23 cellular contexts compared by ENCODE assay signal in genomic region chr19:16295071-16295470, GRCh38. TPM values are rescaled to one million over a fixed set of nuclear protein-coding genes. Genes with fewer than 3 reads are reported as not detected.
DNase-seq lines count a peak whose midpoint lies in the region; ATAC-seq, FAIRE-seq and TF ChIP-seq lines count a peak whose summit lies in the region.
"Had no signal": no experiment of that assay in that cellular context is flagged by ENCODE, and none has a peak within 500 bp of the region (broad histone marks: within the 10 kb centered on the region; RNA-seq: fewer than 3 reads in every experiment).

No MANE protein-coding gene starts in this region.

- H2AK5ac ChIP-seq in IMR-90 (ENCODE audit: low read depth, low read length), result peak overlapping the region; percentile 27; the same call in 1 of the 2 replicates

- no peak overlapping the region for H3K9ac ChIP-seq in IMR-90 (ENCODE audit: low read depth, low read length)

- H3K14ac ChIP-seq in IMR-90 (replicated peaks; ENCODE audit: low read depth, low read length), result no peak overlapping the region

- no peak overlapping the region for H3K4ac ChIP-seq in IMR-90 (ENCODE audit: low read depth, low read length)

- H3K4me1 ChIP-seq in A549 (peaks cover 28% of the 10 kb centered on the region), IMR-90 (ENCODE audit: control insufficient read depth, insufficient read depth, low read length) (peaks cover 7% of the 10 kb centered on the region), ovary (ENCODE audit: insufficient read depth) (peaks cover 11% of the 10 kb centered on the region), heart left ventricle (peaks cover 0 to 39% (median 23%) of the 10 kb centered on the region in 12 donors)
- H3K4me1 ChIP-seq: BE2C had no signal

- POLR2A ChIA-PET in A549 (lab: Yijun Ruan, JAX) (no interaction called here), IMR-90 (lab: Charles Lee; ENCODE audit: unreplicated experiment) (interaction anchor here (0.6 kb wide), 1 partner anchor 1257 kb away, joined by 3 read pairs; no protein-coding TSS in a partner anchor)

- CTCF ChIA-PET in A549 (lab: Yijun Ruan, JAX) (no interaction called here), IMR-90 (lab: Yijun Ruan, JAX) (no interaction called here)

- no peak overlapping the region for H3K56ac ChIP-seq in IMR-90 (ENCODE audit: extremely low read depth, insufficient read depth, low read length)

- TF ChIP-seq RAD21 in A549 (conservative IDR thresholded peaks at IDR 0.05 in 1 of 2, IDR thresholded peaks at IDR 0.05 in 1 of 2), result no peak
- TF ChIP-seq RAD21 in IMR-90 (IDR thresholded peaks at IDR 0.05; ENCODE audit: low read length), result no peak

- H2BK15ac ChIP-seq in IMR-90 (ENCODE audit: low read depth, low read length), result no peak overlapping the region

- ATAC-seq in A549, result no peak
- ATAC-seq in IMR-90 (ENCODE audit: low read depth), result no peak
- ATAC-seq in heart left ventricle, result no peak
- no peak for ATAC-seq in HG02973 (IDR thresholded peaks at IDR 0.05; ENCODE audit: unreplicated experiment)

- no peak overlapping the region for H3K4me3 ChIP-seq in A549
- no peak overlapping the region for H3K4me3 ChIP-seq in IMR-90 (ENCODE audit: insufficient read depth, low read depth, low read length)
- no peak overlapping the region for H3K4me3 ChIP-seq in fibroblast of the aortic adventitia (ENCODE audit: low read depth, low read length)
- no peak overlapping the region for H3K4me3 ChIP-seq in ovary
- no peak overlapping the region for H3K4me3 ChIP-seq in heart left ventricle
- H3K4me3 ChIP-seq: PC-9 had no signal

- peaks cover 4% of the 10 kb centered on the region; the same call in 1 of the 2 replicates for H3K27me3 ChIP-seq in IMR-90 (ENCODE audit: control insufficient read depth, insufficient read depth, low read length)
- H3K27me3 ChIP-seq in ovary, result no peaks in the 10 kb centered on the region
- H3K27me3 ChIP-seq in heart left ventricle, result no peaks in the 10 kb centered on the region
- H3K27me3 ChIP-seq: BE2C had no signal

- no peak for FAIRE-seq in A549 (lab: Jason Lieb, UNC)
- FAIRE-seq: GM18507 had no signal

- no peak overlapping the region for H3K23ac ChIP-seq in IMR-90 (ENCODE audit: low read depth, low read length)

- no TSS peak for BruUV-seq in IMR-90 (replicated peaks; lab: Mats Ljungman, UMichigan)

- H4K20me1 ChIP-seq in IMR-90 (ENCODE audit: insufficient read depth, low read length), result no peaks in the 10 kb centered on the region

- no peak overlapping the region for H4K91ac ChIP-seq in IMR-90 (ENCODE audit: insufficient read depth, low read depth, low read length)

- H4K5ac ChIP-seq in IMR-90 (ENCODE audit: low read depth, low read length), result no peak overlapping the region

- H2BK120ac ChIP-seq in IMR-90 (ENCODE audit: low read depth, low read length), result no peak overlapping the region

- H3K4me2 ChIP-seq in A549, result no peak overlapping the region
- no peak overlapping the region for H3K4me2 ChIP-seq in IMR-90 (ENCODE audit: low read depth, low read length)
- H3K4me2 ChIP-seq: PC-9 had no signal

- TF ChIP-seq POLR2A in A549 (IDR thresholded peaks at IDR 0.05; ENCODE audit: low read length) (no peak), IMR-90 (IDR thresholded peaks at IDR 0.05; ENCODE audit: low read depth, low read length) (no peak), ovary (IDR thresholded peaks at IDR 0.05) (no peak), heart left ventricle (IDR thresholded peaks at IDR 0.05) (no peak)

- no peak overlapping the region for H2AK9ac ChIP-seq in IMR-90 (replicated peaks; ENCODE audit: low read depth, low read length, poor library complexity)

- dilution Hi-C loops in IMR-90 (cut with HindIII; ENCODE audit: low sequenced_read_pairs, unreplicated experiment), result no loop called here

- peaks cover 0 to 6% of the 10 kb centered on the region in 2 donors for H3K4me1 Mint-ChIP-seq in immature natural killer cell

- no peak for DNase-seq in A549 (ENCODE audit: low read depth in 1 of 2, low spot score in 1 of 2)
- no peak for DNase-seq in IMR-90
- peak; percentile 62 for DNase-seq in fibroblast of the aortic adventitia (ENCODE audit: low read depth)
- DNase-seq in ovary, result peak in 4 of 5 donors; percentile 31 to 64 (median 54)
- DNase-seq in immature natural killer cell, result no peak
- no peak for DNase-seq in heart left ventricle
- DNase-seq in NCI-H1092 treated with DMSO at 0.1 percent for 48 hours (lab: John Stamatoyannopoulos, UW), result no peak
- DNase-seq: BE2C, GDM1, GOT3, HCEC 1CT, Karpas-422, NCI-H1417 treated with DMSO at 0.1 percent for 48 hours, NCI-H187 treated with DMSO at 0.1 percent for 48 hours, NCI-H2107, NCI-H2227 treated with DMSO at 0.1 percent for 48 hours, NCI-H510A, NCI-H748 treated with DMSO at 0.1 percent for 48 hours, RPMI8226, SHP77 had no signal

- no peak overlapping the region for H3K4me3 Mint-ChIP-seq in immature natural killer cell

- in situ Hi-C loops in IMR-90 (cut with MboI; ENCODE audit: low sequenced_read_pairs), result no loop called here

- H3K36me3 ChIP-seq in IMR-90 (ENCODE audit: control insufficient read depth, insufficient read depth, low read length) (no peaks in the 10 kb centered on the region), ovary (no peaks in the 10 kb centered on the region), heart left ventricle (no peaks in the 10 kb centered on the region)
- H3K36me3 ChIP-seq: BE2C had no signal

- peak overlapping the region; percentile 43 to 71; a peak in 2 of 6 replicates for H3K27ac ChIP-seq in A549
- no peak overlapping the region for H3K27ac ChIP-seq in IMR-90 (ENCODE audit: insufficient read depth, low read length)
- no peak overlapping the region for H3K27ac ChIP-seq in ovary
- no peak overlapping the region for H3K27ac ChIP-seq in heart left ventricle

- H3K36me3 Mint-ChIP-seq in immature natural killer cell, result no peaks in the 10 kb centered on the region

- H3K27ac Mint-ChIP-seq in immature natural killer cell, result no peak overlapping the region

- 88% methylated on average over 11 of the region's 11 CpGs for WGBS in A549 (ENCODE audit: missing lambda C conversion rate)
- 73% methylated on average over 4 of the region's 11 CpGs; no CpG with 5 or more reads in 1 of the 2 experiments for WGBS in IMR-90 (ENCODE audit: extremely low coverage in 2 of 2, insufficient read length in 1 of 2), 2 experiments
- 54 to 76% (median 60%) methylated on average over 11 of the region's 11 CpGs for WGBS in ovary, 3 donors
- 70 to 81% (median 74%) methylated on average over 11 of the region's 11 CpGs for WGBS in heart left ventricle, 4 donors

- intact Hi-C loops in IMR-90 (cut with micrococcal nuclease), result no loop called here
- intact Hi-C loops in ovary (cut with DNase I), result no loop called here
- intact Hi-C loops in heart left ventricle (cut with DNase I), result loop anchor here in 1 of 10 donors (1.0 kb wide), 1 partner anchor 18 kb away; no protein-coding TSS in a partner anchor

- no peaks in the 10 kb centered on the region for H3K9me3 Mint-ChIP-seq in immature natural killer cell

- H3K9me1 ChIP-seq in IMR-90 (ENCODE audit: insufficient read depth, low read length), result peaks cover 6% of the 10 kb centered on the region; the same call in 1 of the 2 replicates

- TF ChIP-seq CTCF in A549 (IDR thresholded peaks at IDR 0.05) (no peak), IMR-90 (conservative IDR thresholded peaks at IDR 0.05; ENCODE audit: low read depth, low read length) (no peak), fibroblast of the aortic adventitia (IDR thresholded peaks at IDR 0.05; ENCODE audit: insufficient read depth, low read length) (no peak), ovary (IDR thresholded peaks at IDR 0.05) (no peak), heart left ventricle (IDR thresholded peaks at IDR 0.05) (no peak)

- no peak overlapping the region for H3K18ac ChIP-seq in IMR-90 (ENCODE audit: low read depth, low read length)

- TF ChIP-seq EP300 in A549 (IDR thresholded peaks at IDR 0.05), result no peak
- TF ChIP-seq EP300 in ovary (IDR thresholded peaks at IDR 0.05), result no peak

- H2BK20ac ChIP-seq in IMR-90 (ENCODE audit: low read depth, low read length), result no peak overlapping the region

- no peaks in the 10 kb centered on the region for H3K9me3 ChIP-seq in A549
- no peaks in the 10 kb centered on the region for H3K9me3 ChIP-seq in IMR-90 (ENCODE audit: control insufficient read depth, insufficient read depth, low read length)
- no peaks in the 10 kb centered on the region for H3K9me3 ChIP-seq in ovary
- peaks cover 0 to 3% (median 0%) of the 10 kb centered on the region in 12 donors for H3K9me3 ChIP-seq in heart left ventricle
- H3K9me3 ChIP-seq: BE2C had no signal

- no peaks in the 10 kb centered on the region for H3K79me1 ChIP-seq in IMR-90 (ENCODE audit: low read depth in 1 of 2, low read length in 2 of 2)

- peaks cover 0 to 5% (median 0%) of the 10 kb centered on the region in 3 donors for H3K27me3 Mint-ChIP-seq in immature natural killer cell (ENCODE audit: low read depth in 3 of 3)

- H2BK5ac ChIP-seq in IMR-90 (ENCODE audit: low read depth, low read length, poor library complexity, severe bottlenecking), result no peak overlapping the region

- no peak overlapping the region for H4K8ac ChIP-seq in IMR-90 (ENCODE audit: low read depth in 2 of 2, low read length in 2 of 2)

- H2AFZ ChIP-seq in IMR-90 (replicated peaks; ENCODE audit: low read length, poor library complexity), result no peak overlapping the region
- H2AFZ ChIP-seq: PC-9 had no signal

TF ChIP-seq in A549, 52 proteins besides CTCF, POLR2A, EP300 and RAD21 (continues in another document):
- no peak for TF ChIP-seq TP53 (CRISPR knock-in tag; IDR thresholded peaks at IDR 0.05)
- no peak for TF ChIP-seq ESRRA (IDR thresholded peaks at IDR 0.05; ENCODE audit: borderline replicate concordance, low read length)
- no peak for TF ChIP-seq EHF (CRISPR knock-in tag; IDR thresholded peaks at IDR 0.05)

TF ChIP-seq in IMR-90, 13 proteins besides CTCF, POLR2A, EP300 and RAD21 (continues in another document):
- no peak for TF ChIP-seq CHD1 (IDR thresholded peaks at IDR 0.05; ENCODE audit: low read depth, low read length)

RNA-seq across cellular contexts. Expression of gene KLF2, which starts 29.6 kb away (rescaled TPM):
- polyA plus RNA-seq in A549 (2011; rRNA removed) (2.7 and 3.4 TPM in 2 replicates), A549 (2017; fragmentation: RNase III; extraction: RNeasy Plus Mini Kit Qiagen cat#74134 plus additional on column Dnase treatment) (6.0 to 7.0 TPM (median 6.9 TPM) in 3 replicates), IMR-90 (2012; rRNA removed) (34.4 and 38.9 TPM in 2 replicates), ovary (10 to 100 TPM; 48.3 to 48.7 TPM), immature natural killer cell (100 to 1,000 TPM in 1 of 3 donors, 10 to 100 TPM in 2; 55.0 to 102 (median 91.0) TPM), heart left ventricle (10 to 100 TPM; 14.4 to 24.2 TPM)
- 42.8 and 49.2 TPM in 2 replicates for polyA plus RNA-seq in A549 (2012; cell fraction: cytosol; rRNA removed)
- polyA plus RNA-seq in A549 (2012; cell fraction: nucleus; rRNA removed), result 130 and 150 TPM in 2 replicates
- polyA minus RNA-seq in A549 (2011; rRNA and poly(A)+ RNA removed), result 1.8 and 3.2 TPM in 2 replicates
- total RNA-seq in IMR-90 (2012; rRNA removed) (1.1 and 3.3 TPM in 2 replicates), fibroblast of the aortic adventitia (ENCODE audit: low replicate concordance) (2.2 and 5.7 TPM in 2 replicates), ovary (100 to 1,000 TPM in 3 of 7 donors, 10 to 100 TPM in 4; 69.5 to 399 (median 97.8) TPM), heart left ventricle (10 to 100 TPM; 28.0 to 87.2 (median 45.0) TPM)
- polyA plus RNA-seq in IMR-90 (2012; cell fraction: cytosol; rRNA removed), result 49.1 and 78.5 TPM in 2 replicates
- polyA plus RNA-seq in IMR-90 (2012; cell fraction: nucleus; rRNA removed; ENCODE audit: low replicate concordance), result 129 and 171 TPM in 2 replicates

Comparison
In these comparisons a context has a peak if more than half of its experiments do, and no peak if none do; other contexts are left out.
1. DNase-seq: peak in fibroblast of the aortic adventitia (single experiment) and ovary (4 of 5); none in A549 (0 of 2), IMR-90 (single experiment), immature natural killer cell (0 of 3), heart left ventricle (0 of 5) and NCI-H1092 treated with DMSO at 0.1 percent for 48 hours (single experiment).
2. H3K27ac ChIP-seq: peak in A549 (2 of 2); none in IMR-90 (single experiment), ovary (0 of 2) and heart left ventricle (0 of 12).